ENCODE assay signal across 27 cellular contexts in genomic region chr11:4924239-4924638, GRCh38. TPM values are rescaled to one million over a fixed set of nuclear protein-coding genes. Genes with fewer than 3 reads are reported as not detected.
DNase-seq lines count a peak whose midpoint lies in the region; TF ChIP-seq lines count a peak whose summit lies in the region.
"Had no signal": no experiment of that assay in that cellular context is flagged by ENCODE, and none has a peak within 500 bp of the region (broad histone marks: within the 10 kb centered on the region; RNA-seq: fewer than 3 reads in every experiment).

A gene with protein sequence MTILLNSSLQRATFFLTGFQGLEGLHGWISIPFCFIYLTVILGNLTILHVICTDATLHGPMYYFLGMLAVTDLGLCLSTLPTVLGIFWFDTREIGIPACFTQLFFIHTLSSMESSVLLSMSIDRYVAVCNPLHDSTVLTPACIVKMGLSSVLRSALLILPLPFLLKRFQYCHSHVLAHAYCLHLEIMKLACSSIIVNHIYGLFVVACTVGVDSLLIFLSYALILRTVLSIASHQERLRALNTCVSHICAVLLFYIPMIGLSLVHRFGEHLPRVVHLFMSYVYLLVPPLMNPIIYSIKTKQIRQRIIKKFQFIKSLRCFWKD (minus strand): TSS chr11:4924339. CDS start chr11:4924339, 0 bp downstream.

- DNase-seq in neural crest cell (ENCODE audit: low read depth, low spot score) (no peak), activated gamma-delta T cell treated with Interleukin-2 at 50 U/mL for 16 hours (no peak)
- DNase-seq: 8988T; ACHN; AML-193; BE2C; C1 segment of cervical spinal cord; Caco-2; Calu3; CD4-positive, alpha-beta memory T cell; CD4-positive, alpha-beta T cell; CD4-positive, CD25-positive, alpha-beta regulatory T cell; CD8-positive, alpha-beta memory T cell; CD8-positive, alpha-beta T cell; COR-L47; DMS 273 treated with DMSO at 0.1 percent for 48 hours; DMS153; DMS53; DMS79; DMS79 treated with DMSO at 0.1 percent for 48 hours; DND-41; EL had no signal

- H3K27me3 Mint-ChIP-seq in neural crest cell (ENCODE audit: low read depth), result peaks cover 17% of the 10 kb centered on the region
- H3K27me3 Mint-ChIP-seq: B cell; CD4-positive, CD25-positive, alpha-beta regulatory T cell had no signal

- H3K27ac Mint-ChIP-seq in neural crest cell (ENCODE audit: unreplicated experiment), result peak within 1 kb of the TSS; percentile 31
- H3K27ac Mint-ChIP-seq: B cell; CD14-positive monocyte; CD4-positive, alpha-beta memory T cell; CD4-positive, alpha-beta T cell; CD4-positive, CD25-positive, alpha-beta regulatory T cell; CD8-positive, alpha-beta T cell had no signal

- no peak within 1 kb of the TSS for H3K4me3 Mint-ChIP-seq in neural crest cell
- H3K4me3 Mint-ChIP-seq: B cell; CD14-positive monocyte; CD4-positive, alpha-beta memory T cell; CD4-positive, alpha-beta T cell; CD8-positive, alpha-beta memory T cell; CD8-positive, alpha-beta T cell had no signal

- TF ChIP-seq CTCF in neural crest cell (conservative IDR thresholded peaks at IDR 0.05), result no peak

- no peaks in the 10 kb centered on the region for H3K9me3 Mint-ChIP-seq in neural crest cell
- H3K9me3 Mint-ChIP-seq: CD14-positive monocyte; CD4-positive, alpha-beta T cell; CD8-positive, alpha-beta memory T cell; CD8-positive, alpha-beta T cell had no signal

- H3K4me1 Mint-ChIP-seq in neural crest cell, result no peaks in the 10 kb centered on the region
- H3K4me1 Mint-ChIP-seq: B cell; CD14-positive monocyte; CD4-positive, alpha-beta memory T cell; CD4-positive, CD25-positive, alpha-beta regulatory T cell; CD8-positive, alpha-beta memory T cell had no signal

- H3K36me3 Mint-ChIP-seq in neural crest cell (ENCODE audit: low read depth), result no peaks in the 10 kb centered on the region
- H3K36me3 Mint-ChIP-seq: CD14-positive monocyte; CD4-positive, alpha-beta memory T cell; CD4-positive, CD25-positive, alpha-beta regulatory T cell; CD8-positive, alpha-beta memory T cell; CD8-positive, alpha-beta T cell had no signal

RNA-seq across cellular contexts. Expression of the gene that starts here (rescaled TPM):
- total RNA-seq in neural crest cell, result not detected in 2 replicates
- total RNA-seq: A172; A673; B cell; Caco-2; Calu3; CD4-positive, alpha-beta memory T cell; CD4-positive, alpha-beta T cell; CD4-positive, CD25-positive, alpha-beta regulatory T cell; CD8-positive, alpha-beta memory T cell; CD8-positive, alpha-beta T cell; Daoy had no signal
